Comparison of ENCODE assay signal across 15 cellular contexts in the genomic region with DNA sequence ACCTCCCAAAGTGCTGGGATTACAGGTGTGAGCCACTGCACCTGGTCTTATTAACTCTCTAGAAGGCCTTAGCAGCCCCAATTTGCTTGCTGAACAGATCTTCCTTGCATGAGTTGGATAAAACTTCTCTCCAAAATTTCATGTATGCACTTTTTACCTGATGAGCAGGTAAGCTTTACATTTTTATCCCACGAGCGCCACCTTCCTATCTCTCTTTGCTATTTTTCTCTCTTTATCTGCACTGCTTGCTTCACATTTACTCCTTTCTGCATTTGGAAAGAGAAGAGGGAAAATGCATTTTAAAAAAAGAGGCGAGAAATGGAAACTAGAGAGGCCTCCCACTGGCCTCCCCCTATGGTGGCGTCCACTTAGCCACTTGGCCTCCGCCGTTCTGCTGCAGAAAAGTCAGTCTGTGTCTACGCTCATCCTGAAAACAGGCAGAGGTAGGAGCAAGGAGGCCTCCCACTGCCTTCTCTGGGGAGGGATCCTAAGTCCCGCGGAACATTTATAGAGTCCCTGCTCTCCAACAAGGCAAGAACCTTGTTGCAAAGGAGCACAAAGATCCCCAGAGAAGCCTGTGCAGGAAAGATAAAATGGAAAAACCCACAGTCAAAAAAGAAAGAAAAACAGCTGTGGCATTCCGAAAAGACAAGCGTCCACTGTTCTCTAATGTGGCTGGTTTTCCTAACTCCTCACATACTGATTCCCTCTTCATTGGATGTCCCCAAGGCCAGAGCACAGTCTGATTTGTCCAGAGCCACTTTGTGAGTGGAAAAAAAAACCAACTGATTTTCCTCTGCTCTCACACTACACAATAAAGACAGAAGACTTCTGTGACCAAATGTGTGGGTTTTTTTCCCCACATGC.
DNase-seq lines count a peak whose midpoint lies in the region; ATAC-seq, FAIRE-seq and TF ChIP-seq lines count a peak whose summit lies in the region.
"Had no signal": no experiment of that assay in that cellular context is flagged by ENCODE, and none has a peak within 500 bp of the region (broad histone marks: within the 10 kb centered on the region; RNA-seq: fewer than 3 reads in every experiment).

No MANE protein-coding gene starts in this region.

- H3K36me3 Mint-ChIP-seq in naive thymus-derived CD8-positive, alpha-beta T cell, result no peaks in the 10 kb centered on the region
- H3K36me3 Mint-ChIP-seq: activated naive CD4-positive, alpha-beta T cell treated with anti-CD3 and anti-CD28 coated beads, Interleukin-2, amount 10 ng/mL, durations not matched to agents 7 days and 5 days had no signal

- H3K27ac ChIP-seq in GM12878 (ENCODE audit: control insufficient read depth, insufficient read depth), result no peak overlapping the region
- no peak overlapping the region for H3K27ac ChIP-seq in prostate gland

- no peak overlapping the region for H3K4me3 Mint-ChIP-seq in naive thymus-derived CD8-positive, alpha-beta T cell
- H3K4me3 Mint-ChIP-seq: activated naive CD4-positive, alpha-beta T cell treated with anti-CD3 and anti-CD28 coated beads, Interleukin-2, amount 10 ng/mL, durations not matched to agents 7 days and 5 days; CD4-positive, alpha-beta T cell; stimulated activated naive CD8-positive, alpha-beta T cell treated with anti-CD3 and anti-CD28 coated beads, Interleukin-15, Interleukin-2, amounts not matched to agents 100 ng/mL and 50 ng/mL, for 24 hours had no signal

- H3K27me3 Mint-ChIP-seq in naive thymus-derived CD8-positive, alpha-beta T cell, result no peaks in the 10 kb centered on the region
- H3K27me3 Mint-ChIP-seq: activated naive CD4-positive, alpha-beta T cell treated with anti-CD3 and anti-CD28 coated beads, Interleukin-2, amount 10 ng/mL, durations not matched to agents 7 days and 5 days; CD4-positive, alpha-beta T cell; stimulated activated naive CD8-positive, alpha-beta T cell treated with anti-CD3 and anti-CD28 coated beads, Interleukin-15, Interleukin-2, amounts not matched to agents 100 ng/mL and 50 ng/mL, for 24 hours had no signal

- ATAC-seq in GM12878, result no peak
- peak; percentile 44 to 64 for ATAC-seq in left cardiac atrium
- ATAC-seq in GM18498 (IDR thresholded peaks at IDR 0.05; ENCODE audit: unreplicated experiment), result no peak
- no peak for ATAC-seq in naive thymus-derived CD8-positive, alpha-beta T cell

- H3K4me2 ChIP-seq in GM12878 (ENCODE audit: control insufficient read depth, insufficient read depth), result no peak overlapping the region

- H3K4me1 ChIP-seq in GM12878 (ENCODE audit: control insufficient read depth, insufficient read depth, low read length) (no peaks in the 10 kb centered on the region), prostate gland (replicated peaks) (no peaks in the 10 kb centered on the region)

- no peak for TF ChIP-seq RAD21 in GM12878 (IDR thresholded peaks at IDR 0.05; ENCODE audit: insufficient read depth, low read depth, low read length)

- BruUV-seq in GM12878 (replicated peaks; lab: Mats Ljungman, UMichigan), result no TSS peak

- H3K27me3 ChIP-seq in GM12878 (replicated peaks in 1 of 2; ENCODE audit: control insufficient read depth in 2 of 2, insufficient read depth in 2 of 2, low read length in 1 of 2) (peaks cover 0 to 1% of the 10 kb centered on the region in 2 experiments; a peak in 1 of 4 replicates), prostate gland (replicated peaks; ENCODE audit: insufficient read depth) (no peaks in the 10 kb centered on the region)

- H3K36me3 ChIP-seq in GM12878 (ENCODE audit: control insufficient read depth in 2 of 2, insufficient read depth in 2 of 2, low read length in 1 of 2) (no peaks in the 10 kb centered on the region), prostate gland (no peaks in the 10 kb centered on the region)

- H2AFZ ChIP-seq in GM12878 (ENCODE audit: control insufficient read depth, low read depth, low read length), result no peak overlapping the region

- CTCF ChIA-PET in GM12878 (lab: Yijun Ruan, JAX), result interaction anchor here (0.5 to 6.5 kb wide), 7 partner anchors 40 to 294 kb away, joined by 3 to 32 read pairs (median 5); no protein-coding TSS in a partner anchor

- intact Hi-C loops in GM12878 (cut with micrococcal nuclease; ENCODE audit: unreplicated experiment), result no loop called here
- intact Hi-C loops in left cardiac atrium (cut with DNase I), result loop anchor here in 1 of 2 donors (10.0 kb wide), 1 partner anchor 57 kb away; no protein-coding TSS in a partner anchor
- intact Hi-C loops in prostate gland (cut with DNase I), result no loop called here

- H3K9me3 ChIP-seq in GM12878 (replicated peaks; ENCODE audit: control insufficient read depth, insufficient read depth, low read length) (no peaks in the 10 kb centered on the region), prostate gland (no peaks in the 10 kb centered on the region)

- no peak overlapping the region for H3K9ac ChIP-seq in GM12878 (ENCODE audit: control insufficient read depth, insufficient read depth, low read length)

- peak in 2 of 3 experiments; percentile 11 to 21; a peak in 1 of 6 replicates for TF ChIP-seq CTCF in GM12878 (IDR thresholded peaks at IDR 0.05 in 2 of 3, conservative IDR thresholded peaks at IDR 0.05 in 1 of 3; ENCODE audit: control insufficient read depth in 2 of 3, extremely low read depth in 1 of 3, insufficient read depth in 1 of 3, low read depth in 3 of 3, low read length in 3 of 3)
- peak in 2 of 4 experiments; percentile 53 to 59 for TF ChIP-seq CTCF in prostate gland (IDR thresholded peaks at IDR 0.05)

- in situ Hi-C loops in GM12878 (cut with MboI), result no loop called here

- DNase-seq in HT-29 (ENCODE audit: low spot score), result peak; percentile 64
- no peak for DNase-seq in GM12878 (ENCODE audit: low read depth, low spot score)
- DNase-seq in left cardiac atrium, result no peak
- peak; percentile 41 for DNase-seq in prostate gland (ENCODE audit: low spot score)
- DNase-seq in NOMO-1 treated with dmso at 0.1 percent for 144 hours (lab: John Stamatoyannopoulos, UW; ENCODE audit: unreplicated experiment), result no peak
- DNase-seq in DMS 273 treated with DMSO at 0.1 percent for 48 hours (lab: John Stamatoyannopoulos, UW), result no peak
- DNase-seq in naive thymus-derived CD8-positive, alpha-beta T cell, result no peak
- DNase-seq: activated naive CD4-positive, alpha-beta T cell treated with anti-CD3 and anti-CD28 coated beads, Interleukin-2, amount 10 ng/mL, durations not matched to agents 7 days and 5 days; CD4-positive, alpha-beta T cell; cerebellar nuclear complex; IMR-90; T1000 had no signal

- no peak for TF ChIP-seq EP300 in GM12878 (IDR thresholded peaks at IDR 0.05; ENCODE audit: borderline replicate concordance in 1 of 2, control insufficient read depth in 1 of 2, low read depth in 2 of 2, low read length in 2 of 2)

- SMC1A ChIA-PET in GM12878 (lab: Charles Lee; ENCODE audit: uncharacterized antibody, unreplicated experiment), result interaction anchor here (0.7 to 2.3 kb wide), 3 partner anchors 114 to 264 kb away, joined by 3 to 9 read pairs (median 3); no protein-coding TSS in a partner anchor

- H3K79me2 ChIP-seq in GM12878 (ENCODE audit: control insufficient read depth, insufficient read depth, low read length), result no peaks in the 10 kb centered on the region

- peak overlapping the region in 4 of 10 donors; percentile 4 to 27 (median 12) for H3K27ac Mint-ChIP-seq in naive thymus-derived CD8-positive, alpha-beta T cell
- H3K27ac Mint-ChIP-seq: activated naive CD4-positive, alpha-beta T cell treated with anti-CD3 and anti-CD28 coated beads, Interleukin-2, amount 10 ng/mL, durations not matched to agents 7 days and 5 days; CD4-positive, alpha-beta T cell; stimulated activated naive CD8-positive, alpha-beta T cell treated with anti-CD3 and anti-CD28 coated beads, Interleukin-15, Interleukin-2, amounts not matched to agents 100 ng/mL and 50 ng/mL, for 24 hours had no signal

- POLR2A ChIA-PET in GM12878 (lab: Charles Lee), result no interaction called here
- POLR2A ChIA-PET in naive thymus-derived CD8-positive, alpha-beta T cell (lab: Charles Lee), result interaction anchor here (0.6 kb wide), 1 partner anchor 9 kb away, joined by 3 read pairs; no protein-coding TSS in a partner anchor

- no peak for FAIRE-seq in GM12878 (lab: Jason Lieb, UNC)
- FAIRE-seq: H54 had no signal

- H3K4me1 Mint-ChIP-seq in naive thymus-derived CD8-positive, alpha-beta T cell, result no peaks in the 10 kb centered on the region
- H3K4me1 Mint-ChIP-seq: activated naive CD4-positive, alpha-beta T cell treated with anti-CD3 and anti-CD28 coated beads, Interleukin-2, amount 10 ng/mL, durations not matched to agents 7 days and 5 days had no signal

- no peaks in the 10 kb centered on the region for H3K9me3 Mint-ChIP-seq in naive thymus-derived CD8-positive, alpha-beta T cell
- H3K9me3 Mint-ChIP-seq: activated naive CD4-positive, alpha-beta T cell treated with anti-CD3 and anti-CD28 coated beads, Interleukin-2, amount 10 ng/mL, durations not matched to agents 7 days and 5 days; CD4-positive, alpha-beta T cell; stimulated activated naive CD8-positive, alpha-beta T cell treated with anti-CD3 and anti-CD28 coated beads, Interleukin-15, Interleukin-2, amounts not matched to agents 100 ng/mL and 50 ng/mL, for 24 hours had no signal

- RAD21 ChIA-PET in GM12878 (lab: Charles Lee; ENCODE audit: unreplicated experiment), result interaction anchor here (1.2 to 2.2 kb wide), 4 partner anchors 20 to 265 kb away, joined by 3 to 8 read pairs (median 6); no protein-coding TSS in a partner anchor

- H4K20me1 ChIP-seq in GM12878 (ENCODE audit: control insufficient read depth, insufficient read depth), result no peaks in the 10 kb centered on the region

- H3K4me3 ChIP-seq in GM12878 (no peak overlapping the region), prostate gland (no peak overlapping the region)

- TF ChIP-seq POLR2A in GM12878 (IDR thresholded peaks at IDR 0.05; ENCODE audit: low read depth, low read length) (no peak), prostate gland (IDR thresholded peaks at IDR 0.05) (no peak)

- WGBS in GM12878 (ENCODE audit: insufficient coverage, insufficient replicate concordance, low lambda C conversion rate, missing lambda C conversion rate), result 68% methylated on average over 11 of the region's 11 CpGs
- 58% methylated on average over 11 of the region's 11 CpGs for WGBS in prostate gland

TF ChIP-seq in GM12878, 131 proteins besides CTCF, POLR2A, EP300 and RAD21:
- TF ChIP-seq CHD1 (IDR thresholded peaks at IDR 0.05; ENCODE audit: low read depth, low read length), result no peak
- TF ChIP-seq, protein P1, sequence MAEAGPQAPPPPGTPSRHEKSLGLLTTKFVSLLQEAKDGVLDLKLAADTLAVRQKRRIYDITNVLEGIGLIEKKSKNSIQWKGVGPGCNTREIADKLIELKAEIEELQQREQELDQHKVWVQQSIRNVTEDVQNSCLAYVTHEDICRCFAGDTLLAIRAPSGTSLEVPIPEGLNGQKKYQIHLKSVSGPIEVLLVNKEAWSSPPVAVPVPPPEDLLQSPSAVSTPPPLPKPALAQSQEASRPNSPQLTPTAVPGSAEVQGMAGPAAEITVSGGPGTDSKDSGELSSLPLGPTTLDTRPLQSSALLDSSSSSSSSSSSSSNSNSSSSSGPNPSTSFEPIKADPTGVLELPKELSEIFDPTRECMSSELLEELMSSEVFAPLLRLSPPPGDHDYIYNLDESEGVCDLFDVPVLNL (IDR thresholded peaks at IDR 0.05; ENCODE audit: low read depth, low read length), result no peak
- TF ChIP-seq ATF7 (IDR thresholded peaks at IDR 0.05; ENCODE audit: low read depth), result no peak
- TF ChIP-seq SMC3 (IDR thresholded peaks at IDR 0.05; ENCODE audit: borderline replicate concordance, low read length), result peak; percentile 38; the same call in 1 of the 2 replicates
TF ChIP-seq in GM12878: peak in this region for 1.

Comparison
In these comparisons a context has a peak if more than half of its experiments do, and no peak if none do; other contexts are left out.
1. DNase-seq: peak in HT-29 (single experiment) and prostate gland (single experiment); none in GM12878 (single experiment), left cardiac atrium (single experiment), NOMO-1 treated with dmso at 0.1 percent for 144 hours (single experiment), DMS 273 treated with DMSO at 0.1 percent for 48 hours (single experiment) and naive thymus-derived CD8-positive, alpha-beta T cell (0 of 10).
2. ATAC-seq: peak in left cardiac atrium (2 of 2); none in GM12878 (single experiment), GM18498 (single experiment) and naive thymus-derived CD8-positive, alpha-beta T cell (0 of 2).